ENCODE assay signal across 16 cellular contexts in genomic region chr1:47680815-47681475, GRCh38.
"Had no signal": no experiment of that assay in that cellular context is flagged by ENCODE, and none has a peak within 500 bp of the region (broad histone marks: within the 10 kb centered on the region; RNA-seq: fewer than 3 reads in every experiment).

No MANE protein-coding gene starts in this region.

- H3K27ac ChIP-seq: body of pancreas, parathyroid adenoma, SJCRH30, testis, upper lobe of left lung had no signal

- H2AFZ ChIP-seq: parathyroid adenoma had no signal

- H3K4me1 ChIP-seq: body of pancreas, parathyroid adenoma, testis, upper lobe of left lung had no signal

- ATAC-seq: activated CD4-positive, CD25-positive, alpha-beta regulatory T cell treated with anti-CD3 and anti-CD28 coated beads, Interleukin-2, amount 50 U/mL, for 24 hours; body of pancreas; naive thymus-derived CD8-positive, alpha-beta T cell; stimulated activated naive CD8-positive, alpha-beta T cell treated with anti-CD3 and anti-CD28 coated beads, Interleukin-15, amount 100 ng/mL, for 72 hours had no signal

- H3K4me1 Mint-ChIP-seq: activated CD4-positive, alpha-beta T cell treated with anti-CD3 and anti-CD28 coated beads, Interleukin-2, amount 10 ng/mL, durations not matched to agents 7 days and 5 days; activated naive CD8-positive, alpha-beta T cell treated with anti-CD3 and anti-CD28 coated beads, Interleukin-2, amount 10 ng/mL, durations not matched to agents 7 days and 5 days; stimulated activated naive CD8-positive, alpha-beta T cell treated with anti-CD3 and anti-CD28 coated beads, Interleukin-15, amount 100 ng/mL, for 72 hours had no signal

- H3K9me3 Mint-ChIP-seq: activated CD4-positive, alpha-beta T cell treated with anti-CD3 and anti-CD28 coated beads, Interleukin-2, amount 10 ng/mL, durations not matched to agents 7 days and 5 days; activated naive CD8-positive, alpha-beta T cell treated with anti-CD3 and anti-CD28 coated beads, Interleukin-2, amount 10 ng/mL, durations not matched to agents 7 days and 5 days; stimulated activated naive CD8-positive, alpha-beta T cell treated with anti-CD3 and anti-CD28 coated beads, Interleukin-15, amount 100 ng/mL, for 72 hours; T-helper 1 cell treated with Interleukin-12 subunit alpha and Interleukin-12 subunit beta and Interleukin-4 antibody, amounts not matched to agents 30 μg/mL and 1 μg/mL, for 36 hours had no signal

- H3K4me3 Mint-ChIP-seq: activated CD4-positive, alpha-beta T cell treated with anti-CD3 and anti-CD28 coated beads, Interleukin-2, amount 10 ng/mL, durations not matched to agents 7 days and 5 days; activated naive CD8-positive, alpha-beta T cell treated with anti-CD3 and anti-CD28 coated beads, Interleukin-2, amount 10 ng/mL, durations not matched to agents 7 days and 5 days; naive thymus-derived CD8-positive, alpha-beta T cell; stimulated activated naive CD8-positive, alpha-beta T cell treated with anti-CD3 and anti-CD28 coated beads, Interleukin-15, amount 100 ng/mL, for 72 hours; T-helper 1 cell treated with Interleukin-12 subunit alpha and Interleukin-12 subunit beta and Interleukin-4 antibody, amounts not matched to agents 30 μg/mL and 1 μg/mL, for 36 hours had no signal

- H3K4me3 ChIP-seq: body of pancreas, SJCRH30, testis, upper lobe of left lung had no signal

- H3K9ac ChIP-seq: parathyroid adenoma had no signal

- H3K9me3 ChIP-seq: body of pancreas, SJCRH30, testis, upper lobe of left lung had no signal

- H3K36me3 ChIP-seq: SJCRH30, upper lobe of left lung had no signal

- H3K27ac Mint-ChIP-seq: activated CD4-positive, alpha-beta T cell treated with anti-CD3 and anti-CD28 coated beads, Interleukin-2, amount 10 ng/mL, durations not matched to agents 7 days and 5 days; activated naive CD8-positive, alpha-beta T cell treated with anti-CD3 and anti-CD28 coated beads, Interleukin-2, amount 10 ng/mL, durations not matched to agents 7 days and 5 days; naive thymus-derived CD8-positive, alpha-beta T cell; stimulated activated naive CD8-positive, alpha-beta T cell treated with anti-CD3 and anti-CD28 coated beads, Interleukin-15, amount 100 ng/mL, for 72 hours; T-helper 1 cell treated with Interleukin-12 subunit alpha and Interleukin-12 subunit beta and Interleukin-4 antibody, amounts not matched to agents 30 μg/mL and 1 μg/mL, for 36 hours had no signal

- H3K36me3 Mint-ChIP-seq: activated naive CD8-positive, alpha-beta T cell treated with anti-CD3 and anti-CD28 coated beads, Interleukin-2, amount 10 ng/mL, durations not matched to agents 7 days and 5 days; naive thymus-derived CD8-positive, alpha-beta T cell had no signal

- H3K27me3 ChIP-seq: body of pancreas, SJCRH30, testis, upper lobe of left lung had no signal

- H3K79me2 ChIP-seq: parathyroid adenoma had no signal

- DNase-seq: activated CD4-positive, alpha-beta T cell treated with anti-CD3 and anti-CD28 coated beads, Interleukin-2, amount 10 ng/mL, durations not matched to agents 7 days and 5 days; activated naive CD4-positive, alpha-beta T cell treated with Interleukin-2 at 50 U/mL for 16 hours; activated naive CD8-positive, alpha-beta T cell treated with anti-CD3 and anti-CD28 coated beads, Interleukin-2, amount 10 ng/mL, durations not matched to agents 7 days and 5 days; amygdala; body of pancreas; caudate nucleus; mesenchymal stem cell; naive thymus-derived CD8-positive, alpha-beta T cell; stimulated activated CD4-positive, alpha-beta T cell treated with anti-CD3 and anti-CD28 coated beads, Interleukin-12 subunit alpha, Interleukin-12 subunit beta, amount 100 ng/mL, for 4 hours; stimulated activated naive CD8-positive, alpha-beta T cell treated with anti-CD3 and anti-CD28 coated beads, Interleukin-15, amount 100 ng/mL, for 72 hours; upper lobe of left lung had no signal
